Comparison of ENCODE assay signal across 13 cellular contexts in the genomic region with DNA sequence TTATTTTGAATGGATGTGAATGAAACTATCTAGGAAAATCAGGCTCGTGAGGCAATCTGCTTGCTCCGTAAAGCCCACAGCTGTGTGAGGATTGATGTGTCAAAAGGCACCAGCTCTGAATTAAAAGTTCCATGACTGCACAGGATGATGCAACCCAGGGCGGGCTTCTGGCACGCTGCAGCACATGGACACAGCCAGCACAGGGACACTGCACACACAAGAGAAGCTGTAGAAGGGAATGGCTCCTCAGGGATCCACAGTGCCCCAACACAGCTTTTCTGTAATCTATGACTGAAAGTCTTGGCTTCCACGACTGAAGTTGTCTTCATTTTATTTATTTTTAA.
A peak's percentile ranks its signal among the peaks of the same experiment; 100 is the strongest.
DNase-seq lines count a peak whose midpoint lies in the region; ATAC-seq and TF ChIP-seq lines count a peak whose summit lies in the region.
"Had no signal": no experiment of that assay in that cellular context is flagged by ENCODE, and none has a peak within 500 bp of the region (broad histone marks: within the 10 kb centered on the region; RNA-seq: fewer than 3 reads in every experiment).

No MANE protein-coding gene starts in this region.

- no peaks in the 10 kb centered on the region for H4K20me1 ChIP-seq in IMR-90 (ENCODE audit: insufficient read depth, low read length)

- no peak overlapping the region for H3K4ac ChIP-seq in IMR-90 (ENCODE audit: low read depth, low read length)

- H4K5ac ChIP-seq in IMR-90 (ENCODE audit: low read depth, low read length): no peak overlapping the region

- no peak overlapping the region for H2AK5ac ChIP-seq in IMR-90 (ENCODE audit: low read depth, low read length)

- no peak for TF ChIP-seq POLR2A in IMR-90 (IDR thresholded peaks at IDR 0.05; ENCODE audit: low read depth, low read length)

- H3K27me3 ChIP-seq in IMR-90 (ENCODE audit: control insufficient read depth, insufficient read depth, low read length) (peaks cover 4% of the 10 kb centered on the region; the same call in 1 of the 2 replicates), thoracic aorta (replicated peaks; ENCODE audit: insufficient read depth) (no peaks in the 10 kb centered on the region)

- no peak overlapping the region for H2AFZ ChIP-seq in IMR-90 (replicated peaks; ENCODE audit: low read length, poor library complexity)

- CTCF ChIA-PET in IMR-90 (lab: Yijun Ruan, JAX): no interaction called here

- H3K9me1 ChIP-seq in IMR-90 (ENCODE audit: insufficient read depth, low read length): no peaks in the 10 kb centered on the region

- DNase-seq in IMR-90 (peak; percentile 54), cardiac fibroblast (ENCODE audit: low read depth in 2 of 2) (peak; percentile 81 to 89), left lobe of liver (ENCODE audit: low spot score) (peak; percentile 51), thoracic aorta (ENCODE audit: low spot score) (peak; percentile 49), DMS53 treated with DMSO at 0.1 percent for 48 hours (lab: John Stamatoyannopoulos, UW; ENCODE audit: unreplicated experiment) (no peak), NCI-H1436 (lab: John Stamatoyannopoulos, UW) (no peak)
- no peak for DNase-seq in activated naive CD4-positive, alpha-beta T cell (lab: John Stamatoyannopoulos, UW)
- DNase-seq: activated CD4-positive, alpha-beta T cell treated with anti-CD3 and anti-CD28 coated beads for 1 hour; activated gamma-delta T cell; DMS79; NCI-H1694 treated with DMSO at 0.1 percent for 48 hours had no signal

- no peak overlapping the region for H2BK120ac ChIP-seq in IMR-90 (ENCODE audit: low read depth, low read length)

- TF ChIP-seq CTCF in IMR-90 (conservative IDR thresholded peaks at IDR 0.05; ENCODE audit: low read depth, low read length) (no peak), cardiac fibroblast (IDR thresholded peaks at IDR 0.05; ENCODE audit: low read depth, low read length) (no peak), thoracic aorta (IDR thresholded peaks at IDR 0.05) (no peak)

- no peak overlapping the region for H3K18ac ChIP-seq in IMR-90 (ENCODE audit: low read depth, low read length)

- dilution Hi-C loops in IMR-90 (cut with HindIII; ENCODE audit: low sequenced_read_pairs, unreplicated experiment): no loop called here

- no peak overlapping the region for H3K14ac ChIP-seq in IMR-90 (replicated peaks; ENCODE audit: low read depth, low read length)

- H3K56ac ChIP-seq in IMR-90 (ENCODE audit: extremely low read depth, insufficient read depth, low read length): no peak overlapping the region

- H4K91ac ChIP-seq in IMR-90 (ENCODE audit: insufficient read depth, low read depth, low read length): no peak overlapping the region

- H3K9me3 ChIP-seq in IMR-90 (ENCODE audit: control insufficient read depth, insufficient read depth, low read length) (no peaks in the 10 kb centered on the region), thoracic aorta (no peaks in the 10 kb centered on the region)
- H3K9me3 ChIP-seq: HAP-1 had no signal

- intact Hi-C loops in IMR-90 (cut with micrococcal nuclease): no loop called here

- H3K9ac ChIP-seq in IMR-90 (ENCODE audit: low read depth, low read length): no peak overlapping the region

- H2BK15ac ChIP-seq in IMR-90 (ENCODE audit: low read depth, low read length): no peak overlapping the region

- no peaks in the 10 kb centered on the region for H3K4me1 ChIP-seq in IMR-90 (ENCODE audit: control insufficient read depth, insufficient read depth, low read length)
- H3K4me1 ChIP-seq in thoracic aorta (ENCODE audit: control insufficient read depth in 1 of 2, low read depth in 2 of 2): peaks cover 0 to 4% of the 10 kb centered on the region in 2 donors
- H3K4me1 ChIP-seq: HAP-1 had no signal

- H3K4me2 ChIP-seq in IMR-90 (ENCODE audit: low read depth, low read length): no peak overlapping the region

- 35% methylated on average over 2 of the region's 5 CpGs; no CpG with 5 or more reads in 1 of the 2 experiments for WGBS in IMR-90 (ENCODE audit: extremely low coverage in 2 of 2, insufficient read length in 1 of 2), 2 experiments

- no peak for TF ChIP-seq RAD21 in IMR-90 (IDR thresholded peaks at IDR 0.05; ENCODE audit: low read length)

- no peak overlapping the region for H3K4me3 ChIP-seq in IMR-90 (ENCODE audit: insufficient read depth, low read depth, low read length)
- H3K4me3 ChIP-seq in cardiac fibroblast (replicated peaks in 1 of 2; ENCODE audit: low read depth in 2 of 2, low read length in 2 of 2): no peak overlapping the region
- H3K4me3 ChIP-seq in thoracic aorta: no peak overlapping the region
- H3K4me3 ChIP-seq: HAP-1 had no signal

- H4K8ac ChIP-seq in IMR-90 (ENCODE audit: low read depth in 2 of 2, low read length in 2 of 2): no peak overlapping the region

- no peak overlapping the region for H3K23ac ChIP-seq in IMR-90 (ENCODE audit: low read depth, low read length)

- no peak overlapping the region for H2BK5ac ChIP-seq in IMR-90 (ENCODE audit: low read depth, low read length, poor library complexity, severe bottlenecking)

- no TSS peak for BruUV-seq in IMR-90 (replicated peaks; lab: Mats Ljungman, UMichigan)

- H3K79me1 ChIP-seq in IMR-90 (ENCODE audit: low read depth in 1 of 2, low read length in 2 of 2): no peaks in the 10 kb centered on the region

- in situ Hi-C loops in IMR-90 (cut with MboI; ENCODE audit: low sequenced_read_pairs): no loop called here

- no peak overlapping the region for H2AK9ac ChIP-seq in IMR-90 (replicated peaks; ENCODE audit: low read depth, low read length, poor library complexity)

- peak; percentile 37; the same call in 1 of the 2 replicates for ATAC-seq in IMR-90 (ENCODE audit: low read depth)
- ATAC-seq in left lobe of liver: peak; percentile 79
- ATAC-seq in thoracic aorta (ENCODE audit: insufficient number of reproducible peaks, low FRiP score, low read depth): peak; percentile 77
- ATAC-seq in HG02973 (IDR thresholded peaks at IDR 0.05; ENCODE audit: unreplicated experiment): no peak

- POLR2A ChIA-PET in IMR-90 (lab: Charles Lee; ENCODE audit: unreplicated experiment): no interaction called here

- H2BK20ac ChIP-seq in IMR-90 (ENCODE audit: low read depth, low read length): no peak overlapping the region

- H3K27ac ChIP-seq in IMR-90 (ENCODE audit: insufficient read depth, low read length) (no peak overlapping the region), thoracic aorta (no peak overlapping the region)

- H3K36me3 ChIP-seq in IMR-90 (ENCODE audit: control insufficient read depth, insufficient read depth, low read length) (no peaks in the 10 kb centered on the region), thoracic aorta (no peaks in the 10 kb centered on the region)
- H3K36me3 ChIP-seq: HAP-1 had no signal

TF ChIP-seq in IMR-90, 13 proteins besides CTCF, POLR2A, EP300 and RAD21:
- TF ChIP-seq CEBPB (IDR thresholded peaks at IDR 0.05; ENCODE audit: low read depth, low read length): peak; percentile 85
- TF ChIP-seq RFX5 (IDR thresholded peaks at IDR 0.05; ENCODE audit: low read depth, low read length): no peak
TF ChIP-seq in IMR-90: peak in this region for 1.

Comparison
In these comparisons a context has a peak if more than half of its experiments do, and no peak if none do; other contexts are left out.
1. DNase-seq: peak in IMR-90 (single experiment), cardiac fibroblast (2 of 2), left lobe of liver (single experiment) and thoracic aorta (single experiment); none in DMS53 treated with DMSO at 0.1 percent for 48 hours (single experiment), activated naive CD4-positive, alpha-beta T cell (0 of 4) and NCI-H1436 (single experiment).